Comparison of ENCODE assay signal across 8 cellular contexts in genomic region chr20:34516038-34516873, GRCh38. TPM values are rescaled to one million over a fixed set of nuclear protein-coding genes. Genes with fewer than 3 reads are reported as not detected.
DNase-seq lines count a peak whose midpoint lies in the region; ATAC-seq and TF ChIP-seq lines count a peak whose summit lies in the region.

Gene DYNLRB1 (plus strand): TSS chr20:34516422. CDS start chr20:34516459, 37 bp downstream.

- CTCF ChIA-PET in BJ (lab: Yijun Ruan, JAX): interaction anchor here (0.6 to 9.3 kb wide), 8 partner anchors 10 to 325 kb away, joined by 3 to 63 read pairs (median 3); no protein-coding TSS in a partner anchor

- no peaks in the 10 kb centered on the region for H3K9me3 Mint-ChIP-seq in activated CD4-positive, alpha-beta T cell treated with anti-CD3 and anti-CD28 coated beads, Interleukin-2, amount 10 ng/mL, durations not matched to agents 24 days and 14 days

- peaks cover 14% of the 10 kb centered on the region for H3K36me3 Mint-ChIP-seq in activated CD4-positive, alpha-beta T cell treated with anti-CD3 and anti-CD28 coated beads, Interleukin-2, amount 10 ng/mL, durations not matched to agents 24 days and 14 days (ENCODE audit: low read depth)

- H3K9ac ChIP-seq in colonic mucosa (ENCODE audit: low read depth in 2 of 2, low read length in 2 of 2): peak within 1 kb of the TSS; percentile 87 to 89

- H3K27me3 ChIP-seq in BJ (ENCODE audit: control insufficient read depth, insufficient read depth, low read length): no peaks in the 10 kb centered on the region
- H3K27me3 ChIP-seq in colonic mucosa: no peaks in the 10 kb centered on the region
- no peaks in the 10 kb centered on the region for H3K27me3 ChIP-seq in layer of hippocampus (ENCODE audit: control insufficient read depth, insufficient read depth, low read length)

- peaks cover 1% of the 10 kb centered on the region for H3K36me3 ChIP-seq in BJ (ENCODE audit: control insufficient read depth, insufficient read depth, low read length)
- no peaks in the 10 kb centered on the region for H3K36me3 ChIP-seq in colonic mucosa

- no peaks in the 10 kb centered on the region for H3K27me3 Mint-ChIP-seq in activated CD4-positive, alpha-beta T cell treated with anti-CD3 and anti-CD28 coated beads, Interleukin-2, amount 10 ng/mL, durations not matched to agents 24 days and 14 days

- TF ChIP-seq CTCF in BJ (IDR thresholded peaks at IDR 0.05; ENCODE audit: insufficient read depth, low read depth, low read length) (no peak), colonic mucosa (IDR thresholded peaks at IDR 0.05) (no peak)

- peak within 1 kb of the TSS; percentile 98 for H3K27ac Mint-ChIP-seq in activated CD4-positive, alpha-beta T cell treated with anti-CD3 and anti-CD28 coated beads, Interleukin-2, amount 10 ng/mL, durations not matched to agents 24 days and 14 days

- ATAC-seq in HG03460 (IDR thresholded peaks at IDR 0.05; ENCODE audit: unreplicated experiment): peak; percentile 70

- intact Hi-C loops in activated CD4-positive, alpha-beta T cell treated with anti-CD3 and anti-CD28 coated beads, Interleukin-2, amount 10 ng/mL, durations not matched to agents 24 days and 14 days (cut with micrococcal nuclease): loop anchor here (1.0 to 5.0 kb wide), 6 partner anchors 42 to 403 kb away; partner anchors contain the start of genes AHCY, EIF2S2, ITCH and MAP1LC3A
- intact Hi-C loops in colonic mucosa (cut with DNase I): no loop called here

- H3K27ac ChIP-seq in colonic mucosa: peak within 1 kb of the TSS; percentile 93
- H3K27ac ChIP-seq in layer of hippocampus (ENCODE audit: low read depth, low read length): peak within 1 kb of the TSS; percentile 97

- POLR2A ChIA-PET in BJ (lab: Charles Lee): interaction anchor here (0.5 to 0.6 kb wide), 3 partner anchors 13 to 263 kb away, joined by 3 to 4 read pairs (median 3); partner anchors contain the start of gene ITCH

- H3K4me1 Mint-ChIP-seq in activated CD4-positive, alpha-beta T cell treated with anti-CD3 and anti-CD28 coated beads, Interleukin-2, amount 10 ng/mL, durations not matched to agents 24 days and 14 days: peaks cover 24% of the 10 kb centered on the region

- peak within 1 kb of the TSS; percentile 92 for H3K4me3 Mint-ChIP-seq in activated CD4-positive, alpha-beta T cell treated with anti-CD3 and anti-CD28 coated beads, Interleukin-2, amount 10 ng/mL, durations not matched to agents 24 days and 14 days

- DNase-seq in BJ (ENCODE audit: low read depth): peak; percentile 77
- DNase-seq in GM19240 (ENCODE audit: insufficient read length, low spot score): peak; percentile 63
- DNase-seq in NCI-H526 treated with DMSO at 0.1 percent for 48 hours (lab: John Stamatoyannopoulos, UW): peak; percentile 91
- DNase-seq in activated CD4-positive, alpha-beta T cell treated with anti-CD3 and anti-CD28 coated beads, Interleukin-2, amount 10 ng/mL, durations not matched to agents 24 days and 14 days: peak; percentile 99
- DNase-seq in colonic mucosa: peak; percentile 98
- peak; percentile 92 to 97 (median 96) for DNase-seq in stimulated activated CD4-positive, alpha-beta T cell treated with anti-CD3 and anti-CD28 coated beads, Interleukin-1b, Interleukin-23, amount 100 ng/mL, for 24 hours (ENCODE audit: low read depth in 4 of 4, low spot score in 1 of 4)

- no peaks in the 10 kb centered on the region for H3K9me3 ChIP-seq in colonic mucosa

- peak within 1 kb of the TSS; percentile 93 for H3K4me3 ChIP-seq in BJ (ENCODE audit: low read depth, low read length)
- H3K4me3 ChIP-seq in colonic mucosa: peak within 1 kb of the TSS; percentile 61

- H3K4me1 ChIP-seq in colonic mucosa: peaks cover 3% of the 10 kb centered on the region

RNA-seq across cellular contexts. Expression of gene DYNLRB1, which starts in this region (rescaled TPM):
- polyA plus RNA-seq in BJ (2011; rRNA removed): 310 and 320 TPM in 2 replicates
- polyA minus RNA-seq in BJ (2011; rRNA and poly(A)+ RNA removed): 119 and 193 TPM in 2 replicates
- 96.5 and 98.9 TPM in 2 replicates for total RNA-seq in activated CD4-positive, alpha-beta T cell treated with anti-CD3 and anti-CD28 coated beads, Interleukin-2, amount 10 ng/mL, durations not matched to agents 24 days and 14 days
- total RNA-seq in colonic mucosa: 100 to 1,000 TPM; 106 to 107 TPM

Comparison
In these comparisons a context has a peak if more than half of its experiments do, and no peak if none do; other contexts are left out.
1. Peak in every context shown above with its lines: DNase-seq, ATAC-seq, H3K4me3 ChIP-seq and H3K27ac ChIP-seq.